In the genomic region with DNA sequence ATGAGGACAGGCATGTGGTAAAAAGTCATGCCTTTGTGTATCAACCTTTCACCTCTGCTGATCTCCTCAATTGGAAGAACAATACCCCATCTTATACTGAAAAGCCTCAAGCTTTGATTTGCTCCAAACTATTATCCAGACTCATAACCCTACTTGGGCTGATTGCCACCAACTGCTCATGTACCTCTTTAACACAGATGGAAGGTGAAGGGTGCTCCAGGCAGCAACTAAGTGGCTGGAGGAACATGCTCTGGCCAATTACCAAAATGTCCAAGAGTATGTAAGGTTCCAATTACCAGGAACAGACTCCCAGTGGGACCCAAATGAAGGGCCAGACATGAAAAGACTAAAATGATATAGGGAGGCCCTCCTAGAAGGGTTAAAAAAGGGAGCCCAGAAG, we compare ENCODE assay signal across 27 cellular contexts.
"Had no signal": no experiment of that assay in that cellular context is flagged by ENCODE, and none has a peak within 500 bp of the region (broad histone marks: within the 10 kb centered on the region; RNA-seq: fewer than 3 reads in every experiment).

No MANE protein-coding gene starts in this region.

- H3K27ac ChIP-seq: colonic mucosa, epithelial cell of prostate, esophagus squamous epithelium, gastrocnemius medialis, heart left ventricle, hepatocyte, left lung, lower lobe of right lung had no signal

- FAIRE-seq: endometrium, islet of Langerhans, keratinocyte had no signal

- ATAC-seq: esophagus mucosa, gastrocnemius medialis, heart left ventricle, left cardiac atrium, left lung, left ventricle myocardium superior, lower lobe of right lung, mucosa of descending colon had no signal

- H3K4me3 Mint-ChIP-seq: dendritic cell treated with granulocyte-macrophage colony-stimulating factor and Interleukin-4, amounts not matched to agents 40 ng/mL and 50 ng/mL, for 4 days; endodermal cell; mesothelial cell of epicardium had no signal

- H3K9me3 ChIP-seq: colonic mucosa, esophagus squamous epithelium, gastrocnemius medialis, heart left ventricle, lower lobe of right lung, mucosa of descending colon had no signal

- H3K27me3 Mint-ChIP-seq: dendritic cell treated with granulocyte-macrophage colony-stimulating factor and Interleukin-4, amounts not matched to agents 40 ng/mL and 50 ng/mL, for 4 days; effector memory CD8-positive, alpha-beta T cell; naive B cell had no signal

- H3K4me1 ChIP-seq: colonic mucosa, esophagus squamous epithelium, gastrocnemius medialis, left lung had no signal

- H3K27me3 ChIP-seq: colonic mucosa, esophagus squamous epithelium, gastrocnemius medialis, heart left ventricle, hepatocyte, left lung had no signal

- H3K36me3 Mint-ChIP-seq: mesothelial cell of epicardium, naive B cell had no signal

- H3K36me3 ChIP-seq: colonic mucosa, esophagus squamous epithelium, gastrocnemius medialis, heart left ventricle, left lung, lower lobe of right lung had no signal

- H3K9me3 Mint-ChIP-seq: mesothelial cell of epicardium, naive B cell had no signal

- DNase-seq: colonic mucosa; cortex of kidney; effector CD8-positive, alpha-beta T cell; effector memory CD8-positive, alpha-beta T cell; endodermal cell; erythroblast; esophagus squamous epithelium; foreskin fibroblast; foreskin melanocyte; gastrocnemius medialis; heart left ventricle; hypothalamus; left cardiac atrium; left lung; left ventricle myocardium superior; lower lobe of right lung; mesenchymal stem cell; mucosa of descending colon; naive B cell had no signal

- H3K27ac Mint-ChIP-seq: dendritic cell treated with granulocyte-macrophage colony-stimulating factor and Interleukin-4, amounts not matched to agents 40 ng/mL and 50 ng/mL, for 4 days; endodermal cell; mesothelial cell of epicardium had no signal

- H3K4me3 ChIP-seq: colonic mucosa, esophagus squamous epithelium, gastrocnemius medialis, heart left ventricle, hepatocyte, left lung, lower lobe of right lung, mucosa of descending colon had no signal
